Comparison of ENCODE assay signal across 8 cellular contexts in genomic region chr6:31401403-31401802, GRCh38. TPM values are rescaled to one million over a fixed set of nuclear protein-coding genes. Genes with fewer than 3 reads are reported as not detected.
DNase-seq lines count a peak whose midpoint lies in the region; ATAC-seq and TF ChIP-seq lines count a peak whose summit lies in the region.

No MANE protein-coding gene starts in this region.

- no peak for ATAC-seq in GM21515 (IDR thresholded peaks at IDR 0.05; ENCODE audit: unreplicated experiment)
- ATAC-seq in GM18505 (IDR thresholded peaks at IDR 0.05; ENCODE audit: unreplicated experiment), result no peak

- H3K27ac ChIP-seq in OCI-LY3 (ENCODE audit: low read length), result no peak overlapping the region

- no peak overlapping the region for H2AFZ ChIP-seq in OCI-LY3 (ENCODE audit: low read depth, low read length)

- H3K36me3 ChIP-seq in OCI-LY3 (replicated peaks; ENCODE audit: low read depth, low read length) (no peaks in the 10 kb centered on the region), mucosa of stomach (ENCODE audit: control insufficient read depth, insufficient read depth, low read length) (no peaks in the 10 kb centered on the region)

- no peak overlapping the region for H3K9ac ChIP-seq in OCI-LY3 (ENCODE audit: low read length)
- peak overlapping the region; percentile 96 for H3K9ac ChIP-seq in mucosa of stomach (ENCODE audit: low read length)

- no peak for TF ChIP-seq POLR2A in GM18505 (IDR thresholded peaks at IDR 0.05; ENCODE audit: borderline replicate concordance, extremely low read depth, insufficient read depth, insufficient read length)

- no peak for TF ChIP-seq CTCF in OCI-LY3 (IDR thresholded peaks at IDR 0.05; ENCODE audit: low read depth, low read length)

- H3K9me3 ChIP-seq in OCI-LY3 (ENCODE audit: insufficient read depth, low read length), result no peaks in the 10 kb centered on the region
- H3K9me3 ChIP-seq in mucosa of stomach (ENCODE audit: control insufficient read depth, low read length), result no peaks in the 10 kb centered on the region

- no peaks in the 10 kb centered on the region for H4K20me1 ChIP-seq in OCI-LY3 (ENCODE audit: insufficient read depth, low read length)

- H3K4me1 ChIP-seq in OCI-LY3 (ENCODE audit: low read length), result no peaks in the 10 kb centered on the region
- peaks cover 24% of the 10 kb centered on the region for H3K4me1 ChIP-seq in mucosa of stomach (ENCODE audit: control insufficient read depth, insufficient read depth, low read length)

- peak; percentile 90 for DNase-seq in Daoy (ENCODE audit: low read depth)
- DNase-seq in dedifferentiated amniotic fluid mesenchymal stem cell (ENCODE audit: extremely low spot score), result peak; percentile 63
- no peak for DNase-seq in NCI-H128 (lab: John Stamatoyannopoulos, UW; ENCODE audit: unreplicated experiment)
- no peak for DNase-seq in NCI-H2227 (lab: John Stamatoyannopoulos, UW; ENCODE audit: unreplicated experiment)

- no peaks in the 10 kb centered on the region for H3K79me2 ChIP-seq in OCI-LY3 (ENCODE audit: low read length)

- H3K27me3 ChIP-seq in OCI-LY3 (ENCODE audit: low read depth, low read length) (peaks cover 14% of the 10 kb centered on the region; the same call in 1 of the 2 replicates), mucosa of stomach (ENCODE audit: control insufficient read depth, insufficient read depth, low read length) (no peaks in the 10 kb centered on the region)

- H3K4me2 ChIP-seq in OCI-LY3 (ENCODE audit: low read length), result 0 out of 2 replicates have a peak overlapping the region, but pooled peaks have one; percentile 49

- H3K4me3 ChIP-seq in OCI-LY3 (ENCODE audit: low read length), result no peak overlapping the region; the same call in 1 of the 2 replicates
- H3K4me3 ChIP-seq in mucosa of stomach (ENCODE audit: low read length), result peak overlapping the region; percentile 53

RNA-seq across cellular contexts. Expression of gene MICA, which starts 2.0 kb away (rescaled TPM):
- 34.9 and 44.1 TPM in 2 replicates for total RNA-seq in Daoy (2014; rRNA removed; shearing (Covaris generic))

RNA-seq across cellular contexts. Expression of gene HLA-B, which starts 44.4 kb away (rescaled TPM):
- 415 and 797 TPM in 2 replicates for total RNA-seq in Daoy (2014; rRNA removed; shearing (Covaris generic))

Comparison
In these comparisons a context has a peak if more than half of its experiments do, and no peak if none do; other contexts are left out.
1. DNase-seq: peak in Daoy (single experiment) and dedifferentiated amniotic fluid mesenchymal stem cell (single experiment); none in NCI-H128 (single experiment) and NCI-H2227 (single experiment).